ENCODE assay signal across 9 cellular contexts in genomic region chr16:50202926-50203624, GRCh38. TPM values are rescaled to one million over a fixed set of nuclear protein-coding genes. Genes with fewer than 3 reads are reported as not detected.
DNase-seq lines count a peak whose midpoint lies in the region; ATAC-seq and TF ChIP-seq lines count a peak whose summit lies in the region.
"Had no signal": no experiment of that assay in that cellular context is flagged by ENCODE, and none has a peak within 500 bp of the region (broad histone marks: within the 10 kb centered on the region; RNA-seq: fewer than 3 reads in every experiment).

No MANE protein-coding gene starts in this region.

- H3K4me1 ChIP-seq in hepatocyte (ENCODE audit: insufficient read depth) (peaks cover 30% of the 10 kb centered on the region), stomach (peaks cover 19 to 86% (median 53%) of the 10 kb centered on the region in 4 donors), gastrocnemius medialis (peaks cover 55 to 58% of the 10 kb centered on the region in 2 donors)

- H3K4me2 ChIP-seq in hepatocyte, result peak overlapping the region; percentile 60

- POLR2A ChIA-PET in HEK293T (lab: Yijun Ruan, JAX), result interaction anchor here (1.4 kb wide), 1 partner anchor 137 kb away, joined by 6 read pairs; the partner anchor contains the start of gene HEATR3

- no peak overlapping the region for H2AFZ ChIP-seq in hepatocyte

- peaks cover 90% of the 10 kb centered on the region for H3K79me2 ChIP-seq in hepatocyte

- H3K36me3 ChIP-seq in hepatocyte (replicated peaks; ENCODE audit: insufficient read depth, low read depth), result no peaks in the 10 kb centered on the region
- no peaks in the 10 kb centered on the region for H3K36me3 ChIP-seq in stomach
- H3K36me3 ChIP-seq in WERI-Rb-1, result no peaks in the 10 kb centered on the region
- H3K36me3 ChIP-seq in gastrocnemius medialis, result no peaks in the 10 kb centered on the region

- no peaks in the 10 kb centered on the region for H3K27me3 Mint-ChIP-seq in activated T-helper 17 cell treated with anti-CD3 and anti-CD28 coated beads, Interleukin-2, amount 50 U/mL, for 72 hours

- peak; percentile 43 for DNase-seq in HEK293T (ENCODE audit: extremely low spot score)
- peak; percentile 81 for DNase-seq in hepatocyte (ENCODE audit: low spot score)
- no peak for DNase-seq in stomach
- DNase-seq in WERI-Rb-1, result no peak
- no peak for DNase-seq in cerebellar nuclear complex (lab: John Stamatoyannopoulos, UW)
- DNase-seq in gastrocnemius medialis, result no peak
- DNase-seq in NK-92 (lab: John Stamatoyannopoulos, UW; ENCODE audit: unreplicated experiment), result no peak

- no peak for TF ChIP-seq POLR2A in stomach (IDR thresholded peaks at IDR 0.05)
- TF ChIP-seq POLR2A in gastrocnemius medialis (IDR thresholded peaks at IDR 0.05), result no peak

- no peaks in the 10 kb centered on the region for H3K9me3 Mint-ChIP-seq in activated T-helper 17 cell treated with anti-CD3 and anti-CD28 coated beads, Interleukin-2, amount 50 U/mL, for 72 hours
- H3K9me3 Mint-ChIP-seq: activated T-helper 2 cell treated with anti-CD3 and anti-CD28 coated beads, Interferon-gamma antibody, Interleukin-2, Interleukin-4, amounts not matched to agents 10 μg/mL and 5 μg/mL and 100 μg/mL, durations not matched to agents 14 hours and 24 hours and 36 hours had no signal

- 23% methylated on average over 5 of the region's 5 CpGs for WGBS in hepatocyte (ENCODE audit: low lambda C conversion rate, missing lambda C conversion rate)
- 42 to 56% (median 48%) methylated on average over 5 of the region's 5 CpGs for WGBS in stomach, 5 donors

- H3K9me2 ChIP-seq in hepatocyte (replicated peaks; ENCODE audit: insufficient read depth), result no peaks in the 10 kb centered on the region

- peaks cover 13% of the 10 kb centered on the region for H4K20me1 ChIP-seq in hepatocyte (ENCODE audit: insufficient read depth, poor library complexity, severe bottlenecking)

- no peak for TF ChIP-seq EP300 in stomach (IDR thresholded peaks at IDR 0.05)

- H3K4me3 ChIP-seq in hepatocyte, result no peak overlapping the region
- no peak overlapping the region for H3K4me3 ChIP-seq in stomach
- H3K4me3 ChIP-seq in WERI-Rb-1 (ENCODE audit: low read depth, low read length), result no peak overlapping the region
- no peak overlapping the region for H3K4me3 ChIP-seq in gastrocnemius medialis

- peak overlapping the region; percentile 40 for H3K27ac Mint-ChIP-seq in activated T-helper 17 cell treated with anti-CD3 and anti-CD28 coated beads, Interleukin-2, amount 50 U/mL, for 72 hours
- H3K27ac Mint-ChIP-seq: activated T-helper 2 cell treated with anti-CD3 and anti-CD28 coated beads, Interferon-gamma antibody, Interleukin-2, Interleukin-4, amounts not matched to agents 10 μg/mL and 5 μg/mL and 100 μg/mL, durations not matched to agents 14 hours and 24 hours and 36 hours had no signal

- no peak for ATAC-seq in activated T-helper 17 cell treated with anti-CD3 and anti-CD28 coated beads, Interleukin-2, amount 50 U/mL, for 72 hours (replicated peaks)
- no peak for ATAC-seq in gastrocnemius medialis

- H3K9me3 ChIP-seq in hepatocyte (ENCODE audit: low read depth), result no peaks in the 10 kb centered on the region
- no peaks in the 10 kb centered on the region for H3K9me3 ChIP-seq in stomach
- H3K9me3 ChIP-seq in WERI-Rb-1 (ENCODE audit: severe bottlenecking), result no peaks in the 10 kb centered on the region
- H3K9me3 ChIP-seq in gastrocnemius medialis, result no peaks in the 10 kb centered on the region

- in situ Hi-C loops in gastrocnemius medialis (cut with MboI; ENCODE audit: low sequenced_read_pairs in 4 of 4), result loop anchor here in 3 of 4 donors (10.0 to 25.0 kb wide), 4 partner anchors 58 to 459 kb away; partner anchors contain the start of genes CNEP1R1 (in 2 of the 3) and BRD7 (in 1 of the 3)

- peak overlapping the region; percentile 20 for H3K4me3 Mint-ChIP-seq in activated T-helper 17 cell treated with anti-CD3 and anti-CD28 coated beads, Interleukin-2, amount 50 U/mL, for 72 hours

- H3K27me3 ChIP-seq in hepatocyte (no peaks in the 10 kb centered on the region), stomach (no peaks in the 10 kb centered on the region), WERI-Rb-1 (ENCODE audit: insufficient read depth, low read depth, severe bottlenecking) (no peaks in the 10 kb centered on the region), gastrocnemius medialis (no peaks in the 10 kb centered on the region)

- H3K36me3 Mint-ChIP-seq in activated T-helper 17 cell treated with anti-CD3 and anti-CD28 coated beads, Interleukin-2, amount 50 U/mL, for 72 hours (ENCODE audit: low read depth), result no peaks in the 10 kb centered on the region

- intact Hi-C loops in stomach (cut with DNase I; ENCODE audit: low total_unique reads), result no loop called here
- intact Hi-C loops in gastrocnemius medialis (cut with DNase I; ENCODE audit: low total_unique reads), result no loop called here

- H3K27ac ChIP-seq in hepatocyte (peak overlapping the region; percentile 90), stomach (peak overlapping the region in 4 of 5 donors; percentile 41 to 75 (median 48)), WERI-Rb-1 (no peak overlapping the region), gastrocnemius medialis (peak overlapping the region in 1 of 4 donors; percentile 14)

- CTCF ChIA-PET in HEK293T (lab: Yijun Ruan, JAX), result no interaction called here

- TF ChIP-seq CTCF in hepatocyte (IDR thresholded peaks at IDR 0.05; ENCODE audit: poor library complexity) (no peak), stomach (IDR thresholded peaks at IDR 0.05) (no peak), WERI-Rb-1 (IDR thresholded peaks at IDR 0.05; ENCODE audit: low read depth, low read length) (no peak), gastrocnemius medialis (IDR thresholded peaks at IDR 0.05 in 4 of 5, conservative IDR thresholded peaks at IDR 0.05 in 1 of 5) (no peak)

- peaks cover 25% of the 10 kb centered on the region for H3K4me1 Mint-ChIP-seq in activated T-helper 17 cell treated with anti-CD3 and anti-CD28 coated beads, Interleukin-2, amount 50 U/mL, for 72 hours

TF ChIP-seq in HEK293T, 16 proteins besides CTCF, POLR2A, EP300 and RAD21:
- TF ChIP-seq LEF1 (IDR thresholded peaks at IDR 0.05; ENCODE audit: borderline replicate concordance), result no peak
- TF ChIP-seq SP1 (IDR thresholded peaks at IDR 0.05), result no peak
- peak; percentile 88 for TF ChIP-seq CTBP1 (IDR thresholded peaks at IDR 0.05; ENCODE audit: borderline replicate concordance)
- peak; percentile 54; the same call in 1 of the 2 replicates for TF ChIP-seq ZNF384 (IDR thresholded peaks at IDR 0.05)
- TF ChIP-seq, protein P1, sequence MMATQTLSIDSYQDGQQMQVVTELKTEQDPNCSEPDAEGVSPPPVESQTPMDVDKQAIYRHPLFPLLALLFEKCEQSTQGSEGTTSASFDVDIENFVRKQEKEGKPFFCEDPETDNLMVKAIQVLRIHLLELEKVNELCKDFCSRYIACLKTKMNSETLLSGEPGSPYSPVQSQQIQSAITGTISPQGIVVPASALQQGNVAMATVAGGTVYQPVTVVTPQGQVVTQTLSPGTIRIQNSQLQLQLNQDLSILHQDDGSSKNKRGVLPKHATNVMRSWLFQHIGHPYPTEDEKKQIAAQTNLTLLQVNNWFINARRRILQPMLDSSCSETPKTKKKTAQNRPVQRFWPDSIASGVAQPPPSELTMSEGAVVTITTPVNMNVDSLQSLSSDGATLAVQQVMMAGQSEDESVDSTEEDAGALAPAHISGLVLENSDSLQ (IDR thresholded peaks at IDR 0.05), result peak; percentile 90
TF ChIP-seq in HEK293T: peak in this region for 3.

RNA-seq across cellular contexts. Expression of gene TENT4B, which starts 50.0 kb away (rescaled TPM):
- 10 to 100 TPM; 16.3 to 31.5 TPM for total RNA-seq in activated T-helper 17 cell treated with anti-CD3 and anti-CD28 coated beads, Interleukin-2, amount 50 U/mL, for 72 hours
- total RNA-seq in hepatocyte, result 14.8 and 16.3 TPM in 2 replicates
- 6.7 and 7.7 TPM in 2 replicates for polyA plus RNA-seq in hepatocyte
- 10 to 100 TPM in 4 of 5 donors, 1 to 10 TPM in 1; 4.1 to 24.1 (median 14.9) TPM for total RNA-seq in stomach
- 1 to 10 TPM; 2.4 to 3.2 (median 2.8) TPM for polyA plus RNA-seq in stomach
- total RNA-seq in gastrocnemius medialis, result 10 to 100 TPM in 1 of 4 donors, 1 to 10 TPM in 3; 5.7 to 12.2 (median 7.0) TPM

Comparison
In these comparisons a context has a peak if more than half of its experiments do, and no peak if none do; other contexts are left out.
1. DNase-seq: peak in HEK293T (single experiment) and hepatocyte (single experiment); none in stomach (single experiment), WERI-Rb-1 (single experiment), cerebellar nuclear complex (0 of 2), gastrocnemius medialis (0 of 2) and NK-92 (single experiment).